Comparison of ENCODE assay signal across 13 cellular contexts in the genomic region with DNA sequence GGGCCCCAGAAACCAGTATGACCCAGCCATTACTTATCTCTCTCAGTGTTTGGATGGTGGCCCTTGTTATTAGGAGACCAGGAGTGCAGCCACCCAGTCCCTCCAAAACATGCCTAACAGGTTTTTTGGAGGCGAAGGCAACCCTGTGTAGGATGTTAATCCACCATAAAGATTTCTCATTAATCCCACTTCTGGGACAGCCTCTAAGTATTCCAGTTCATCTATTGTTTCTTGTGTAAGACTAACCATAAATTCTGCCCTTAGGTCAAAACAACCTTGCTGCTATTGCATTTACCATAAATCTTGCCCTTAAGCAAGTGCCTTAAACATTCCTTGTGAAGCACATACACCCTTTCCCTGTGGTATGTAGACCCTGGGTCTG. TPM values are rescaled to one million over a fixed set of nuclear protein-coding genes. Genes with fewer than 3 reads are reported as not detected.
"Had no signal": no experiment of that assay in that cellular context is flagged by ENCODE, and none has a peak within 500 bp of the region (broad histone marks: within the 10 kb centered on the region; RNA-seq: fewer than 3 reads in every experiment).

No MANE protein-coding gene starts in this region.

- H3K36me3 ChIP-seq: MG63, SJCRH30 had no signal

- H3K27ac ChIP-seq: PC-9, RWPE1, SJCRH30, SK-N-MC had no signal

- H3K9me3 ChIP-seq: MG63, SJCRH30 had no signal

- H3K4me3 ChIP-seq: MG63, PC-9 had no signal

- DNase-seq: NCI-H1048, NCI-H2029 treated with DMSO at 0.1 percent for 48 hours, NCI-H524 treated with DMSO at 0.1 percent for 48 hours, NCI-H526 treated with DMSO at 0.1 percent for 48 hours, SIG-M5 had no signal

- H3K4me1 ChIP-seq: SJCRH30 had no signal

RNA-seq across cellular contexts. Expression of a gene that starts 21.5 kb away (rescaled TPM):
- total RNA-seq: M059J, OCI-LY7, Right ventricle myocardium inferior had no signal
